ENCODE assay signal across 1 cellular context in genomic region chr3:88149516-88150362, GRCh38.
A peak's percentile ranks its signal among the peaks of the same experiment; 100 is the strongest.
TF ChIP-seq lines count a peak whose summit lies in the region.

Gene C3orf38 (plus strand): TSS chr3:88149959. CDS start chr3:88150053, 94 bp downstream.

TF ChIP-seq in HepG2, 621 proteins besides CTCF, POLR2A, EP300 and RAD21 (continued from another document and continues in another):
- TF ChIP-seq HMG20B (CRISPR knock-in tag; conservative IDR thresholded peaks at IDR 0.05): peak; percentile 72
- TF ChIP-seq ZBTB46 (CRISPR knock-in tag; IDR thresholded peaks at IDR 0.05; ENCODE audit: borderline replicate concordance): no peak
- TF ChIP-seq ZNF75D (CRISPR knock-in tag; IDR thresholded peaks at IDR 0.05; ENCODE audit: borderline replicate concordance): no peak
- TF ChIP-seq ZBTB49 (CRISPR knock-in tag; IDR thresholded peaks at IDR 0.05; ENCODE audit: borderline replicate concordance): no peak
- peak; percentile 90 for TF ChIP-seq ZNF891 (CRISPR knock-in tag; IDR thresholded peaks at IDR 0.05)
- peak; percentile 88 for TF ChIP-seq TFDP2 (CRISPR knock-in tag; IDR thresholded peaks at IDR 0.05)
- TF ChIP-seq, protein P1, sequence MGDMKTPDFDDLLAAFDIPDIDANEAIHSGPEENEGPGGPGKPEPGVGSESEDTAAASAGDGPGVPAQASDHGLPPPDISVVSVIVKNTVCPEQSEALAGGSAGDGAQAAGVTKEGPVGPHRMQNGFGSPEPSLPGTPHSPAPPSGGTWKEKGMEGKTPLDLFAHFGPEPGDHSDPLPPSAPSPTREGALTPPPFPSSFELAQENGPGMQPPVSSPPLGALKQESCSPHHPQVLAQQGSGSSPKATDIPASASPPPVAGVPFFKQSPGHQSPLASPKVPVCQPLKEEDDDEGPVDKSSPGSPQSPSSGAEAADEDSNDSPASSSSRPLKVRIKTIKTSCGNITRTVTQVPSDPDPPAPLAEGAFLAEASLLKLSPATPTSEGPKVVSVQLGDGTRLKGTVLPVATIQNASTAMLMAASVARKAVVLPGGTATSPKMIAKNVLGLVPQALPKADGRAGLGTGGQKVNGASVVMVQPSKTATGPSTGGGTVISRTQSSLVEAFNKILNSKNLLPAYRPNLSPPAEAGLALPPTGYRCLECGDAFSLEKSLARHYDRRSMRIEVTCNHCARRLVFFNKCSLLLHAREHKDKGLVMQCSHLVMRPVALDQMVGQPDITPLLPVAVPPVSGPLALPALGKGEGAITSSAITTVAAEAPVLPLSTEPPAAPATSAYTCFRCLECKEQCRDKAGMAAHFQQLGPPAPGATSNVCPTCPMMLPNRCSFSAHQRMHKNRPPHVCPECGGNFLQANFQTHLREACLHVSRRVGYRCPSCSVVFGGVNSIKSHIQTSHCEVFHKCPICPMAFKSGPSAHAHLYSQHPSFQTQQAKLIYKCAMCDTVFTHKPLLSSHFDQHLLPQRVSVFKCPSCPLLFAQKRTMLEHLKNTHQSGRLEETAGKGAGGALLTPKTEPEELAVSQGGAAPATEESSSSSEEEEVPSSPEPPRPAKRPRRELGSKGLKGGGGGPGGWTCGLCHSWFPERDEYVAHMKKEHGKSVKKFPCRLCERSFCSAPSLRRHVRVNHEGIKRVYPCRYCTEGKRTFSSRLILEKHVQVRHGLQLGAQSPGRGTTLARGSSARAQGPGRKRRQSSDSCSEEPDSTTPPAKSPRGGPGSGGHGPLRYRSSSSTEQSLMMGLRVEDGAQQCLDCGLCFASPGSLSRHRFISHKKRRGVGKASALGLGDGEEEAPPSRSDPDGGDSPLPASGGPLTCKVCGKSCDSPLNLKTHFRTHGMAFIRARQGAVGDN (CRISPR knock-in tag; IDR thresholded peaks at IDR 0.05): peak; percentile 94
- peak; percentile 98 for TF ChIP-seq KAT8 (CRISPR knock-in tag; IDR thresholded peaks at IDR 0.05)
- TF ChIP-seq TP53 (CRISPR knock-in tag; conservative IDR thresholded peaks at IDR 0.05): no peak
- TF ChIP-seq ZNF317 (CRISPR knock-in tag; IDR thresholded peaks at IDR 0.05): peak; percentile 56; the same call in 1 of the 2 replicates
- TF ChIP-seq, protein P2, sequence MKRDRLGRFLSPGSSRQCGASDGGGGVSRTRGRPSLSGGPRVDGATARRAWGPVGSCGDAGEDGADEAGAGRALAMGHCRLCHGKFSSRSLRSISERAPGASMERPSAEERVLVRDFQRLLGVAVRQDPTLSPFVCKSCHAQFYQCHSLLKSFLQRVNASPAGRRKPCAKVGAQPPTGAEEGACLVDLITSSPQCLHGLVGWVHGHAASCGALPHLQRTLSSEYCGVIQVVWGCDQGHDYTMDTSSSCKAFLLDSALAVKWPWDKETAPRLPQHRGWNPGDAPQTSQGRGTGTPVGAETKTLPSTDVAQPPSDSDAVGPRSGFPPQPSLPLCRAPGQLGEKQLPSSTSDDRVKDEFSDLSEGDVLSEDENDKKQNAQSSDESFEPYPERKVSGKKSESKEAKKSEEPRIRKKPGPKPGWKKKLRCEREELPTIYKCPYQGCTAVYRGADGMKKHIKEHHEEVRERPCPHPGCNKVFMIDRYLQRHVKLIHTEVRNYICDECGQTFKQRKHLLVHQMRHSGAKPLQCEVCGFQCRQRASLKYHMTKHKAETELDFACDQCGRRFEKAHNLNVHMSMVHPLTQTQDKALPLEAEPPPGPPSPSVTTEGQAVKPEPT (CRISPR knock-in tag; IDR thresholded peaks at IDR 0.05; ENCODE audit: low read depth): peak; percentile 91; the same call in 1 of the 2 replicates
- peak; percentile 36; the same call in 1 of the 2 replicates for TF ChIP-seq RARA (CRISPR knock-in tag; IDR thresholded peaks at IDR 0.05)
- TF ChIP-seq SIN3A (IDR thresholded peaks at IDR 0.05; ENCODE audit: borderline replicate concordance, low read depth, low read length): peak; percentile 78
- no peak for TF ChIP-seq MAZ (IDR thresholded peaks at IDR 0.05; ENCODE audit: borderline replicate concordance, low read depth, low read length)
- TF ChIP-seq MAZ (CRISPR knock-in tag; IDR thresholded peaks at IDR 0.05; ENCODE audit: low read depth): 0 out of 2 replicates have a peak, but pooled peaks have one; percentile 55
- TF ChIP-seq, protein P3, sequence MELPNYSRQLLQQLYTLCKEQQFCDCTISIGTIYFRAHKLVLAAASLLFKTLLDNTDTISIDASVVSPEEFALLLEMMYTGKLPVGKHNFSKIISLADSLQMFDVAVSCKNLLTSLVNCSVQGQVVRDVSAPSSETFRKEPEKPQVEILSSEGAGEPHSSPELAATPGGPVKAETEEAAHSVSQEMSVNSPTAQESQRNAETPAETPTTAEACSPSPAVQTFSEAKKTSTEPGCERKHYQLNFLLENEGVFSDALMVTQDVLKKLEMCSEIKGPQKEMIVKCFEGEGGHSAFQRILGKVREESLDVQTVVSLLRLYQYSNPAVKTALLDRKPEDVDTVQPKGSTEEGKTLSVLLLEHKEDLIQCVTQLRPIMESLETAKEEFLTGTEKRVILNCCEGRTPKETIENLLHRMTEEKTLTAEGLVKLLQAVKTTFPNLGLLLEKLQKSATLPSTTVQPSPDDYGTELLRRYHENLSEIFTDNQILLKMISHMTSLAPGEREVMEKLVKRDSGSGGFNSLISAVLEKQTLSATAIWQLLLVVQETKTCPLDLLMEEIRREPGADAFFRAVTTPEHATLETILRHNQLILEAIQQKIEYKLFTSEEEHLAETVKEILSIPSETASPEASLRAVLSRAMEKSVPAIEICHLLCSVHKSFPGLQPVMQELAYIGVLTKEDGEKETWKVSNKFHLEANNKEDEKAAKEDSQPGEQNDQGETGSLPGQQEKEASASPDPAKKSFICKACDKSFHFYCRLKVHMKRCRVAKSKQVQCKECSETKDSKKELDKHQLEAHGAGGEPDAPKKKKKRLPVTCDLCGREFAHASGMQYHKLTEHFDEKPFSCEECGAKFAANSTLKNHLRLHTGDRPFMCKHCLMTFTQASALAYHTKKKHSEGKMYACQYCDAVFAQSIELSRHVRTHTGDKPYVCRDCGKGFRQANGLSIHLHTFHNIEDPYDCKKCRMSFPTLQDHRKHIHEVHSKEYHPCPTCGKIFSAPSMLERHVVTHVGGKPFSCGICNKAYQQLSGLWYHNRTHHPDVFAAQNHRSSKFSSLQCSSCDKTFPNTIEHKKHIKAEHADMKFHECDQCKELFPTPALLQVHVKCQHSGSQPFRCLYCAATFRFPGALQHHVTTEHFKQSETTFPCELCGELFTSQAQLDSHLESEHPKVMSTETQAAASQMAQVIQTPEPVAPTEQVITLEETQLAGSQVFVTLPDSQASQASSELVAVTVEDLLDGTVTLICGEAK (IDR thresholded peaks at IDR 0.05): peak; percentile 95
- TF ChIP-seq, protein P3 (CRISPR knock-in tag; IDR thresholded peaks at IDR 0.05): peak; percentile 83
- TF ChIP-seq MIER2 (CRISPR knock-in tag; IDR thresholded peaks at IDR 0.05): 0 out of 2 replicates have a peak, but pooled peaks have one; percentile 12
- TF ChIP-seq ZFYVE20 (CRISPR knock-in tag; IDR thresholded peaks at IDR 0.05; ENCODE audit: borderline replicate concordance, low read depth): no peak
- TF ChIP-seq, protein P4, sequence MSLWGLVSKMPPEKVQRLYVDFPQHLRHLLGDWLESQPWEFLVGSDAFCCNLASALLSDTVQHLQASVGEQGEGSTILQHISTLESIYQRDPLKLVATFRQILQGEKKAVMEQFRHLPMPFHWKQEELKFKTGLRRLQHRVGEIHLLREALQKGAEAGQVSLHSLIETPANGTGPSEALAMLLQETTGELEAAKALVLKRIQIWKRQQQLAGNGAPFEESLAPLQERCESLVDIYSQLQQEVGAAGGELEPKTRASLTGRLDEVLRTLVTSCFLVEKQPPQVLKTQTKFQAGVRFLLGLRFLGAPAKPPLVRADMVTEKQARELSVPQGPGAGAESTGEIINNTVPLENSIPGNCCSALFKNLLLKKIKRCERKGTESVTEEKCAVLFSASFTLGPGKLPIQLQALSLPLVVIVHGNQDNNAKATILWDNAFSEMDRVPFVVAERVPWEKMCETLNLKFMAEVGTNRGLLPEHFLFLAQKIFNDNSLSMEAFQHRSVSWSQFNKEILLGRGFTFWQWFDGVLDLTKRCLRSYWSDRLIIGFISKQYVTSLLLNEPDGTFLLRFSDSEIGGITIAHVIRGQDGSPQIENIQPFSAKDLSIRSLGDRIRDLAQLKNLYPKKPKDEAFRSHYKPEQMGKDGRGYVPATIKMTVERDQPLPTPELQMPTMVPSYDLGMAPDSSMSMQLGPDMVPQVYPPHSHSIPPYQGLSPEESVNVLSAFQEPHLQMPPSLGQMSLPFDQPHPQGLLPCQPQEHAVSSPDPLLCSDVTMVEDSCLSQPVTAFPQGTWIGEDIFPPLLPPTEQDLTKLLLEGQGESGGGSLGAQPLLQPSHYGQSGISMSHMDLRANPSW (CRISPR knock-in tag; IDR thresholded peaks at IDR 0.05; ENCODE audit: borderline replicate concordance): peak; percentile 48; the same call in 1 of the 2 replicates
- peak; percentile 26; the same call in 1 of the 3 replicates for TF ChIP-seq MXI1 (IDR thresholded peaks at IDR 0.05; ENCODE audit: borderline replicate concordance, low read depth, low read length)
- no peak for TF ChIP-seq FIP1L1 (IDR thresholded peaks at IDR 0.05; ENCODE audit: borderline replicate concordance, insufficient read depth, low read depth, low read length)
- no peak for TF ChIP-seq PCBP2 (optimal IDR thresholded peaks at IDR 0.05; ENCODE audit: low read depth, low read length, poor library complexity, severe bottlenecking)
- TF ChIP-seq, protein P5, sequence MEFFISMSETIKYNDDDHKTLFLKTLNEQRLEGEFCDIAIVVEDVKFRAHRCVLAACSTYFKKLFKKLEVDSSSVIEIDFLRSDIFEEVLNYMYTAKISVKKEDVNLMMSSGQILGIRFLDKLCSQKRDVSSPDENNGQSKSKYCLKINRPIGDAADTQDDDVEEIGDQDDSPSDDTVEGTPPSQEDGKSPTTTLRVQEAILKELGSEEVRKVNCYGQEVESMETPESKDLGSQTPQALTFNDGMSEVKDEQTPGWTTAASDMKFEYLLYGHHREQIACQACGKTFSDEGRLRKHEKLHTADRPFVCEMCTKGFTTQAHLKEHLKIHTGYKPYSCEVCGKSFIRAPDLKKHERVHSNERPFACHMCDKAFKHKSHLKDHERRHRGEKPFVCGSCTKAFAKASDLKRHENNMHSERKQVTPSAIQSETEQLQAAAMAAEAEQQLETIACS (CRISPR knock-in tag; IDR thresholded peaks at IDR 0.05): no peak
- peak; percentile 43 for TF ChIP-seq ZNF883 (CRISPR knock-in tag; IDR thresholded peaks at IDR 0.05; ENCODE audit: not compliant biosample characterization)
- peak; percentile 91 for TF ChIP-seq ZMYM4 (CRISPR knock-in tag; IDR thresholded peaks at IDR 0.05)
- no peak for TF ChIP-seq ZMYM2 (CRISPR knock-in tag; IDR thresholded peaks at IDR 0.05)
